1 cellular context compared by ENCODE assay signal in the genomic region with DNA sequence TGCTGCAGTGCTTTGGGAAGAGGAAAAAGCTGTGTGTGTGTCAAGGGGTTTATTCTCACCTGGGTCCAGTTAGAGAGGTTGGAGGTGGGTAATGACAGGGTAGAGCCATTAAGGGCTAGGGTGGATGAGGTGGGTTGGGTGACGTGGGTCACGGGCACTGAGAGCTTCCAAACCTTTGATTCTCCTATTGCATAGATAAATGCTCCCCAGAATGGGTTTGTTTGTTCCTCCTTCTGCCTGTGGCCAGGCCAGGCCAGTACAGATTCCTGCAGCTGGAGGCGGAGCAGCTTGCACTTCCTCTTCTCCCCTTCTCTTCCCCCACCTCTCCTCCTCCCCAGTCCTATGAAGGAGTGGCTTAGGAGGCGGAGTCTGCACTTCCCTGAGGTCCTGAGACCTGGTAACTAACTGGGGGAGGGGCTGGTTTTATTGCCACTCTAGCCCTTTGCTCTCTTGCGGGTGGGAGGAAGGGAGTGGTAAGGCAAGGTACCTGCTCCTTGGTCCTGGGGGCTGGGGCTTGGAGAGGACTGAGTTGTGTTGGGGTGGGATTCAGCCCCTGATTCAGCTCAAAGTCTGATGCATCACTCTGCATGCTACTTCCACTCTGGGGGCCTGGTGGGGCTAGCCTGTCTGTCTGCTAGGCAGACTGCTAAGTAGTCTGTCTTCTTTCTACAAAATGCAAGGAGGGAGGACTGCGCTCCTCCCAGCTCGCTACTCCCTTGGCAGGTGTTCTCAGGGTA.
TF ChIP-seq lines count a peak whose summit lies in the region.

No MANE protein-coding gene starts in this region.

TF ChIP-seq in GM23338, 12 proteins besides CTCF, POLR2A, EP300 and RAD21:
- no peak for TF ChIP-seq EZH2phosphoT487 (IDR thresholded peaks at IDR 0.05; ENCODE audit: unreplicated experiment)
- TF ChIP-seq NANOG (IDR thresholded peaks at IDR 0.05; ENCODE audit: borderline replicate concordance) = no peak
- no peak for TF ChIP-seq ZNF114 (CRISPR knock-in tag; IDR thresholded peaks at IDR 0.05)
- no peak for TF ChIP-seq CREB1 (CRISPR knock-in tag; IDR thresholded peaks at IDR 0.05; ENCODE audit: low read depth)
- no peak for TF ChIP-seq ETS1 (IDR thresholded peaks at IDR 0.05)
- TF ChIP-seq ZNF331 (CRISPR knock-in tag; IDR thresholded peaks at IDR 0.05; ENCODE audit: low read depth) = no peak
- no peak for TF ChIP-seq EZH2 (IDR thresholded peaks at IDR 0.05; ENCODE audit: low read depth, unreplicated experiment)
- no peak for TF ChIP-seq ZNF462 (CRISPR knock-in tag; IDR thresholded peaks at IDR 0.05)
- TF ChIP-seq, protein P1, sequence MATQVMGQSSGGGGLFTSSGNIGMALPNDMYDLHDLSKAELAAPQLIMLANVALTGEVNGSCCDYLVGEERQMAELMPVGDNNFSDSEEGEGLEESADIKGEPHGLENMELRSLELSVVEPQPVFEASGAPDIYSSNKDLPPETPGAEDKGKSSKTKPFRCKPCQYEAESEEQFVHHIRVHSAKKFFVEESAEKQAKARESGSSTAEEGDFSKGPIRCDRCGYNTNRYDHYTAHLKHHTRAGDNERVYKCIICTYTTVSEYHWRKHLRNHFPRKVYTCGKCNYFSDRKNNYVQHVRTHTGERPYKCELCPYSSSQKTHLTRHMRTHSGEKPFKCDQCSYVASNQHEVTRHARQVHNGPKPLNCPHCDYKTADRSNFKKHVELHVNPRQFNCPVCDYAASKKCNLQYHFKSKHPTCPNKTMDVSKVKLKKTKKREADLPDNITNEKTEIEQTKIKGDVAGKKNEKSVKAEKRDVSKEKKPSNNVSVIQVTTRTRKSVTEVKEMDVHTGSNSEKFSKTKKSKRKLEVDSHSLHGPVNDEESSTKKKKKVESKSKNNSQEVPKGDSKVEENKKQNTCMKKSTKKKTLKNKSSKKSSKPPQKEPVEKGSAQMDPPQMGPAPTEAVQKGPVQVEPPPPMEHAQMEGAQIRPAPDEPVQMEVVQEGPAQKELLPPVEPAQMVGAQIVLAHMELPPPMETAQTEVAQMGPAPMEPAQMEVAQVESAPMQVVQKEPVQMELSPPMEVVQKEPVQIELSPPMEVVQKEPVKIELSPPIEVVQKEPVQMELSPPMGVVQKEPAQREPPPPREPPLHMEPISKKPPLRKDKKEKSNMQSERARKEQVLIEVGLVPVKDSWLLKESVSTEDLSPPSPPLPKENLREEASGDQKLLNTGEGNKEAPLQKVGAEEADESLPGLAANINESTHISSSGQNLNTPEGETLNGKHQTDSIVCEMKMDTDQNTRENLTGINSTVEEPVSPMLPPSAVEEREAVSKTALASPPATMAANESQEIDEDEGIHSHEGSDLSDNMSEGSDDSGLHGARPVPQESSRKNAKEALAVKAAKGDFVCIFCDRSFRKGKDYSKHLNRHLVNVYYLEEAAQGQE (IDR thresholded peaks at IDR 0.05; ENCODE audit: unreplicated experiment) = no peak
- no peak for TF ChIP-seq POLR2AphosphoS5 (IDR thresholded peaks at IDR 0.05; ENCODE audit: low read depth)
- TF ChIP-seq STAT1 (IDR thresholded peaks at IDR 0.05; ENCODE audit: unreplicated experiment) = no peak
- TF ChIP-seq JUNB (IDR thresholded peaks at IDR 0.05; ENCODE audit: unreplicated experiment) = no peak
